ENCODE assay signal across 2 cellular contexts in genomic region chr2:69171070-69171811, GRCh38.
A peak's percentile ranks its signal among the peaks of the same experiment; 100 is the strongest.
TF ChIP-seq lines count a peak whose summit lies in the region.

No MANE protein-coding gene starts in this region.

TF ChIP-seq in SK-N-SH treated with all-trans-retinoic acid at 6 μM for 48 hours, 23 proteins besides CTCF, POLR2A, EP300 and RAD21 (continued from another document):
- peak; percentile 47; the same call in 1 of the 2 replicates for TF ChIP-seq TCF4 (CRISPR knock-in tag; IDR thresholded peaks at IDR 0.05; ENCODE audit: borderline replicate concordance)
- TF ChIP-seq, protein P1, sequence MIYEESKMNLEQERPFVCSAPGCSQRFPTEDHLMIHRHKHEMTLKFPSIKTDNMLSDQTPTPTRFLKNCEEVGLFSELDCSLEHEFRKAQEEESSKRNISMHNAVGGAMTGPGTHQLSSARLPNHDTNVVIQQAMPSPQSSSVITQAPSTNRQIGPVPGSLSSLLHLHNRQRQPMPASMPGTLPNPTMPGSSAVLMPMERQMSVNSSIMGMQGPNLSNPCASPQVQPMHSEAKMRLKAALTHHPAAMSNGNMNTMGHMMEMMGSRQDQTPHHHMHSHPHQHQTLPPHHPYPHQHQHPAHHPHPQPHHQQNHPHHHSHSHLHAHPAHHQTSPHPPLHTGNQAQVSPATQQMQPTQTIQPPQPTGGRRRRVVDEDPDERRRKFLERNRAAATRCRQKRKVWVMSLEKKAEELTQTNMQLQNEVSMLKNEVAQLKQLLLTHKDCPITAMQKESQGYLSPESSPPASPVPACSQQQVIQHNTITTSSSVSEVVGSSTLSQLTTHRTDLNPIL (CRISPR knock-in tag; IDR thresholded peaks at IDR 0.05; ENCODE audit: low read depth): peak; percentile 46; the same call in 1 of the 2 replicates
- 0 out of 2 replicates have a peak, but pooled peaks have one; percentile 15 for TF ChIP-seq SNAI2 (CRISPR knock-in tag; IDR thresholded peaks at IDR 0.05)
- TF ChIP-seq, protein P2, sequence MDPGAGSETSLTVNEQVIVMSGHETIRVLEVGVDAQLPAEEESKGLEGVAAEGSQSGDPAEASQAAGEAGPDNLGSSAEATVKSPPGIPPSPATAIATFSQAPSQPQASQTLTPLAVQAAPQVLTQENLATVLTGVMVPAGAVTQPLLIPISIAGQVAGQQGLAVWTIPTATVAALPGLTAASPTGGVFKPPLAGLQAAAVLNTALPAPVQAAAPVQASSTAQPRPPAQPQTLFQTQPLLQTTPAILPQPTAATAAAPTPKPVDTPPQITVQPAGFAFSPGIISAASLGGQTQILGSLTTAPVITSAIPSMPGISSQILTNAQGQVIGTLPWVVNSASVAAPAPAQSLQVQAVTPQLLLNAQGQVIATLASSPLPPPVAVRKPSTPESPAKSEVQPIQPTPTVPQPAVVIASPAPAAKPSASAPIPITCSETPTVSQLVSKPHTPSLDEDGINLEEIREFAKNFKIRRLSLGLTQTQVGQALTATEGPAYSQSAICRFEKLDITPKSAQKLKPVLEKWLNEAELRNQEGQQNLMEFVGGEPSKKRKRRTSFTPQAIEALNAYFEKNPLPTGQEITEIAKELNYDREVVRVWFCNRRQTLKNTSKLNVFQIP (CRISPR knock-in tag; IDR thresholded peaks at IDR 0.05; ENCODE audit: borderline replicate concordance, low read depth): no peak
- TF ChIP-seq ZNF565 (CRISPR knock-in tag; conservative IDR thresholded peaks at IDR 0.05; ENCODE audit: low read depth): no peak
- TF ChIP-seq ZC3H10 (CRISPR knock-in tag; IDR thresholded peaks at IDR 0.05): no peak
- TF ChIP-seq ZFP30 (CRISPR knock-in tag; IDR thresholded peaks at IDR 0.05): no peak
- TF ChIP-seq CSRNP3 (CRISPR knock-in tag; IDR thresholded peaks at IDR 0.05): no peak
- TF ChIP-seq ISL1 (CRISPR knock-in tag; IDR thresholded peaks at IDR 0.05): peak; percentile 34
- TF ChIP-seq ARNTL (CRISPR knock-in tag; IDR thresholded peaks at IDR 0.05; ENCODE audit: borderline replicate concordance, low read depth): no peak
- TF ChIP-seq, protein P3, sequence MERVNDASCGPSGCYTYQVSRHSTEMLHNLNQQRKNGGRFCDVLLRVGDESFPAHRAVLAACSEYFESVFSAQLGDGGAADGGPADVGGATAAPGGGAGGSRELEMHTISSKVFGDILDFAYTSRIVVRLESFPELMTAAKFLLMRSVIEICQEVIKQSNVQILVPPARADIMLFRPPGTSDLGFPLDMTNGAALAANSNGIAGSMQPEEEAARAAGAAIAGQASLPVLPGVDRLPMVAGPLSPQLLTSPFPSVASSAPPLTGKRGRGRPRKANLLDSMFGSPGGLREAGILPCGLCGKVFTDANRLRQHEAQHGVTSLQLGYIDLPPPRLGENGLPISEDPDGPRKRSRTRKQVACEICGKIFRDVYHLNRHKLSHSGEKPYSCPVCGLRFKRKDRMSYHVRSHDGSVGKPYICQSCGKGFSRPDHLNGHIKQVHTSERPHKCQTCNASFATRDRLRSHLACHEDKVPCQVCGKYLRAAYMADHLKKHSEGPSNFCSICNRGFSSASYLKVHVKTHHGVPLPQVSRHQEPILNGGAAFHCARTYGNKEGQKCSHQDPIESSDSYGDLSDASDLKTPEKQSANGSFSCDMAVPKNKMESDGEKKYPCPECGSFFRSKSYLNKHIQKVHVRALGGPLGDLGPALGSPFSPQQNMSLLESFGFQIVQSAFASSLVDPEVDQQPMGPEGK (CRISPR knock-in tag; IDR thresholded peaks at IDR 0.05; ENCODE audit: borderline replicate concordance): no peak
- peak; percentile 71; the same call in 1 of the 2 replicates for TF ChIP-seq ZFP3 (CRISPR knock-in tag; IDR thresholded peaks at IDR 0.05)
- no peak for TF ChIP-seq BACH2 (CRISPR knock-in tag; IDR thresholded peaks at IDR 0.05; ENCODE audit: borderline replicate concordance)
- TF ChIP-seq, protein P4, sequence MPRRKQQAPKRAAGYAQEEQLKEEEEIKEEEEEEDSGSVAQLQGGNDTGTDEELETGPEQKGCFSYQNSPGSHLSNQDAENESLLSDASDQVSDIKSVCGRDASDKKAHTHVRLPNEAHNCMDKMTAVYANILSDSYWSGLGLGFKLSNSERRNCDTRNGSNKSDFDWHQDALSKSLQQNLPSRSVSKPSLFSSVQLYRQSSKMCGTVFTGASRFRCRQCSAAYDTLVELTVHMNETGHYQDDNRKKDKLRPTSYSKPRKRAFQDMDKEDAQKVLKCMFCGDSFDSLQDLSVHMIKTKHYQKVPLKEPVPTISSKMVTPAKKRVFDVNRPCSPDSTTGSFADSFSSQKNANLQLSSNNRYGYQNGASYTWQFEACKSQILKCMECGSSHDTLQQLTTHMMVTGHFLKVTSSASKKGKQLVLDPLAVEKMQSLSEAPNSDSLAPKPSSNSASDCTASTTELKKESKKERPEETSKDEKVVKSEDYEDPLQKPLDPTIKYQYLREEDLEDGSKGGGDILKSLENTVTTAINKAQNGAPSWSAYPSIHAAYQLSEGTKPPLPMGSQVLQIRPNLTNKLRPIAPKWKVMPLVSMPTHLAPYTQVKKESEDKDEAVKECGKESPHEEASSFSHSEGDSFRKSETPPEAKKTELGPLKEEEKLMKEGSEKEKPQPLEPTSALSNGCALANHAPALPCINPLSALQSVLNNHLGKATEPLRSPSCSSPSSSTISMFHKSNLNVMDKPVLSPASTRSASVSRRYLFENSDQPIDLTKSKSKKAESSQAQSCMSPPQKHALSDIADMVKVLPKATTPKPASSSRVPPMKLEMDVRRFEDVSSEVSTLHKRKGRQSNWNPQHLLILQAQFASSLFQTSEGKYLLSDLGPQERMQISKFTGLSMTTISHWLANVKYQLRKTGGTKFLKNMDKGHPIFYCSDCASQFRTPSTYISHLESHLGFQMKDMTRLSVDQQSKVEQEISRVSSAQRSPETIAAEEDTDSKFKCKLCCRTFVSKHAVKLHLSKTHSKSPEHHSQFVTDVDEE (CRISPR knock-in tag; IDR thresholded peaks at IDR 0.05): no peak

TF ChIP-seq in GM23338, 12 proteins besides CTCF, POLR2A, EP300 and RAD21 (continued from another document):
- TF ChIP-seq, protein P5, sequence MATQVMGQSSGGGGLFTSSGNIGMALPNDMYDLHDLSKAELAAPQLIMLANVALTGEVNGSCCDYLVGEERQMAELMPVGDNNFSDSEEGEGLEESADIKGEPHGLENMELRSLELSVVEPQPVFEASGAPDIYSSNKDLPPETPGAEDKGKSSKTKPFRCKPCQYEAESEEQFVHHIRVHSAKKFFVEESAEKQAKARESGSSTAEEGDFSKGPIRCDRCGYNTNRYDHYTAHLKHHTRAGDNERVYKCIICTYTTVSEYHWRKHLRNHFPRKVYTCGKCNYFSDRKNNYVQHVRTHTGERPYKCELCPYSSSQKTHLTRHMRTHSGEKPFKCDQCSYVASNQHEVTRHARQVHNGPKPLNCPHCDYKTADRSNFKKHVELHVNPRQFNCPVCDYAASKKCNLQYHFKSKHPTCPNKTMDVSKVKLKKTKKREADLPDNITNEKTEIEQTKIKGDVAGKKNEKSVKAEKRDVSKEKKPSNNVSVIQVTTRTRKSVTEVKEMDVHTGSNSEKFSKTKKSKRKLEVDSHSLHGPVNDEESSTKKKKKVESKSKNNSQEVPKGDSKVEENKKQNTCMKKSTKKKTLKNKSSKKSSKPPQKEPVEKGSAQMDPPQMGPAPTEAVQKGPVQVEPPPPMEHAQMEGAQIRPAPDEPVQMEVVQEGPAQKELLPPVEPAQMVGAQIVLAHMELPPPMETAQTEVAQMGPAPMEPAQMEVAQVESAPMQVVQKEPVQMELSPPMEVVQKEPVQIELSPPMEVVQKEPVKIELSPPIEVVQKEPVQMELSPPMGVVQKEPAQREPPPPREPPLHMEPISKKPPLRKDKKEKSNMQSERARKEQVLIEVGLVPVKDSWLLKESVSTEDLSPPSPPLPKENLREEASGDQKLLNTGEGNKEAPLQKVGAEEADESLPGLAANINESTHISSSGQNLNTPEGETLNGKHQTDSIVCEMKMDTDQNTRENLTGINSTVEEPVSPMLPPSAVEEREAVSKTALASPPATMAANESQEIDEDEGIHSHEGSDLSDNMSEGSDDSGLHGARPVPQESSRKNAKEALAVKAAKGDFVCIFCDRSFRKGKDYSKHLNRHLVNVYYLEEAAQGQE (IDR thresholded peaks at IDR 0.05; ENCODE audit: unreplicated experiment): no peak
- no peak for TF ChIP-seq NANOG (IDR thresholded peaks at IDR 0.05; ENCODE audit: borderline replicate concordance)
- TF ChIP-seq CREB1 (CRISPR knock-in tag; IDR thresholded peaks at IDR 0.05; ENCODE audit: low read depth): no peak
- TF ChIP-seq POLR2AphosphoS5 (IDR thresholded peaks at IDR 0.05; ENCODE audit: low read depth): no peak
- TF ChIP-seq ZNF462 (CRISPR knock-in tag; IDR thresholded peaks at IDR 0.05): no peak
